1 cellular context compared by ENCODE assay signal in the genomic region with DNA sequence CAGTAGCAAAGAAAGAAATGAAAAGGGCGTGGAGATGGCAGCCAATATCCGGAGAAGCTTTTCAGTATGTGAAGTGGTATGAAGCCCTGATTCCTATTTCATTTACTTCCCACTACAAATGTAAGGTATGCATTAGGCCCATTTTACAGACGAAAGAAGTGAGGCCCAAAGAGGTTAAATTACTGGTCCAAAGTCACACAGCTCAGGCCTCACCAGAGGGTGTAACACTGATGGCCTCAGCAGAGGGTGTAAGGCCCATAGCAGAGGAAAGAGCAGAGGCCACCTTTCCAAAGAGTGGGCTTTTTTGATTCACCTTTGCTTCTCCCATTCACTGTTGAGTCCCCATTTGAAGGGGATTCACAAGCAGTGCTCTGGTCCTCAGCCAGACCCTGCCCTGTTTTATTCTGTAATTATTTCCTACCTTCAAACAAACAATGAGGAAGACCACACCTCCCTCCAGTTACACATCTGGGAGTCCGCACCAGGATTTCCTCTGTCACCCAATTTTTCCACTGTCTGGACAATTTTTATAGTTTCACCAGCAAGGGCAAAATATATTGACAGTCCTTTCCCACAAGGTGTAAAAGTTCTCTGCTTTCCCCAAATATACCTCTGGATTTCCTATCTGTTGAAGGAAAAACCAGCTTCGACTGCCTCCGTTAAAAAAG.
A peak's percentile ranks its signal among the peaks of the same experiment; 100 is the strongest.
TF ChIP-seq lines count a peak whose summit lies in the region.

No MANE protein-coding gene starts in this region.

TF ChIP-seq in WTC11, 78 proteins besides CTCF, POLR2A, EP300 and RAD21:
- TF ChIP-seq, protein P1, sequence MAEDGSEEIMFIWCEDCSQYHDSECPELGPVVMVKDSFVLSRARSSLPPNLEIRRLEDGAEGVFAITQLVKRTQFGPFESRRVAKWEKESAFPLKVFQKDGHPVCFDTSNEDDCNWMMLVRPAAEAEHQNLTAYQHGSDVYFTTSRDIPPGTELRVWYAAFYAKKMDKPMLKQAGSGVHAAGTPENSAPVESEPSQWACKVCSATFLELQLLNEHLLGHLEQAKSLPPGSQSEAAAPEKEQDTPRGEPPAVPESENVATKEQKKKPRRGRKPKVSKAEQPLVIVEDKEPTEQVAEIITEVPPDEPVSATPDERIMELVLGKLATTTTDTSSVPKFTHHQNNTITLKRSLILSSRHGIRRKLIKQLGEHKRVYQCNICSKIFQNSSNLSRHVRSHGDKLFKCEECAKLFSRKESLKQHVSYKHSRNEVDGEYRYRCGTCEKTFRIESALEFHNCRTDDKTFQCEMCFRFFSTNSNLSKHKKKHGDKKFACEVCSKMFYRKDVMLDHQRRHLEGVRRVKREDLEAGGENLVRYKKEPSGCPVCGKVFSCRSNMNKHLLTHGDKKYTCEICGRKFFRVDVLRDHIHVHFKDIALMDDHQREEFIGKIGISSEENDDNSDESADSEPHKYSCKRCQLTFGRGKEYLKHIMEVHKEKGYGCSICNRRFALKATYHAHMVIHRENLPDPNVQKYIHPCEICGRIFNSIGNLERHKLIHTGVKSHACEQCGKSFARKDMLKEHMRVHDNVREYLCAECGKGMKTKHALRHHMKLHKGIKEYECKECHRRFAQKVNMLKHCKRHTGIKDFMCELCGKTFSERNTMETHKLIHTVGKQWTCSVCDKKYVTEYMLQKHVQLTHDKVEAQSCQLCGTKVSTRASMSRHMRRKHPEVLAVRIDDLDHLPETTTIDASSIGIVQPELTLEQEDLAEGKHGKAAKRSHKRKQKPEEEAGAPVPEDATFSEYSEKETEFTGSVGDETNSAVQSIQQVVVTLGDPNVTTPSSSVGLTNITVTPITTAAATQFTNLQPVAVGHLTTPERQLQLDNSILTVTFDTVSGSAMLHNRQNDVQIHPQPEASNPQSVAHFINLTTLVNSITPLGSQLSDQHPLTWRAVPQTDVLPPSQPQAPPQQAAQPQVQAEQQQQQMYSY (CRISPR knock-in tag; IDR thresholded peaks at IDR 0.05) = peak; percentile 54; the same call in 1 of the 2 replicates
- TF ChIP-seq TP53 (CRISPR knock-in tag; IDR thresholded peaks at IDR 0.05) (no peak), GTF2I (CRISPR knock-in tag; conservative IDR thresholded peaks at IDR 0.05) (peak; percentile 63; the same call in 1 of the 2 replicates), NFE2L1 (CRISPR knock-in tag; IDR thresholded peaks at IDR 0.05) (no peak), SMAD3 (CRISPR knock-in tag; IDR thresholded peaks at IDR 0.05; ENCODE audit: borderline replicate concordance) (no peak), ETV6 (CRISPR knock-in tag; IDR thresholded peaks at IDR 0.05) (no peak), CBFB (CRISPR knock-in tag; IDR thresholded peaks at IDR 0.05; ENCODE audit: low read depth) (no peak), ATF1 (CRISPR knock-in tag; IDR thresholded peaks at IDR 0.05) (no peak)
TF ChIP-seq in WTC11: peak in this region for 2.
